Comparison of ENCODE assay signal across 23 cellular contexts in the genomic region with DNA sequence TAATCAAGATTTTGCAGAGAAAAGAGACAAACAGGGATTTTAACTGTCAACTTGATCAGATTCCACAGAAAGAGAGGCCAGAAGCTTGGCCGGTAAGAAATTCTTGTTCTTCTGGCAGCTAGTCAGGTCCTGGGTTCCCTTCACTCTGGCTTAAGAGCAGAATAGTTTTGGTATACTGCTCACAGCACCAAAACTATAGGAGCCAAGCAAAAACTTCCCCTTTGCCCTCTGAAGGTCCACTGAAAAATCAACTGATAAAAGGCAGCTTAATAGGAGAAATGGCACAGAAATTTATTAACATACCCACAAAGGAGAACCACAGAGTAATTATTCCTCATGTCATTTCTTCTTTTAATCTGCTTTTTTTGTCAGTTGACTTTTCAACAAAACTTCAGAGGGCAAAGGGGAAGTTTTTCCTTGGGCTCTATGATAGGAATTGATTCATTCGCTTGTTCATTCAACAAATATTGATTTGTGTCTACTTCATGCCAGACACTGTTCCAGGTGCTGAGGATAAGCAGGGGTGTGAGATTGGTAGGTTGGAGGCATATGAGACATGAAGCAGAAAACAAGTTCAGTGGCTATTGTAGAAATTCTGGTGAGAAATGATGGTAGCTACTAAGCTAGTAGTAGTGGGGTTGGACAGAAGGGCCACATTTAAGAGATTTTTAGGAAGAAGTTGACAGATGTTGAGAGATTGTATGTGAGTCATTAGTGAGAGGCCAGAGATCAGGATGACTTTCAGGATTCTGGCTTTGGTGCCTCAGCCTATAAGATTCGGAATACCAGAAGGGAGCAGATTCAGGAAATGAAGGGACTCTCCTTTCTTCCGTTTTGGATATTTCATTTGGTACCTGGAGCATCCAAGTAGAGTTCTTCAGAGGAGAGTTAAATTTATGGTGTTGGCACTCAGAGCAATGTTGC.
"Had no signal": no experiment of that assay in that cellular context is flagged by ENCODE, and none has a peak within 500 bp of the region (broad histone marks: within the 10 kb centered on the region; RNA-seq: fewer than 3 reads in every experiment).

No MANE protein-coding gene starts in this region.

- H3K4me1 Mint-ChIP-seq: activated CD4-positive, alpha-beta T cell treated with anti-CD3 and anti-CD28 coated beads, Interleukin-2, amount 10 ng/mL, durations not matched to agents 7 days and 5 days; activated naive CD8-positive, alpha-beta T cell treated with anti-CD3 and anti-CD28 coated beads, Interleukin-2, amount 50 U/mL, for 24 hours; T-cell had no signal

- H3K4me3 ChIP-seq: ascending aorta, body of pancreas had no signal

- DNase-seq: activated CD4-positive, alpha-beta memory T cell treated with anti-CD3 and anti-CD28 coated beads for 36 hours; activated CD4-positive, alpha-beta T cell treated with anti-CD3 and anti-CD28 coated beads, Interleukin-2, amount 10 ng/mL, durations not matched to agents 7 days and 5 days; activated CD4-positive, CD25-positive, alpha-beta regulatory T cell; activated CD8-positive, alpha-beta memory T cell treated with anti-CD3 and anti-CD28 coated beads, Interleukin-2, amount 50 U/mL, for 4 hours; activated naive CD8-positive, alpha-beta T cell treated with anti-CD3 and anti-CD28 coated beads, Interleukin-2, amount 50 U/mL, for 24 hours; amniotic stem cell; body of pancreas; central memory CD4-positive, alpha-beta T cell; KG1; NCI-H1048; NCI-H146; NCI-H187 treated with DMSO at 0.1 percent for 48 hours; NCI-H2081 treated with DMSO at 0.1 percent for 48 hours; NCI-H446; NCI-H526; NCI-H774; NK-92 treated with Interleukin-12 subunit alpha and Interleukin-12 subunit beta, amount 100 ng/mL, for 24 hours; SIG-M5; T-cell had no signal

- H3K4me1 ChIP-seq: ascending aorta, body of pancreas had no signal

- H3K9me3 Mint-ChIP-seq: activated CD4-positive, alpha-beta memory T cell treated with anti-CD3 and anti-CD28 coated beads for 36 hours; activated CD4-positive, alpha-beta T cell treated with anti-CD3 and anti-CD28 coated beads, Interleukin-2, amount 10 ng/mL, durations not matched to agents 7 days and 5 days; activated naive CD4-positive, alpha-beta T cell treated with anti-CD3 and anti-CD28 coated beads, Interleukin-2, amount 50 U/mL, for 72 hours; activated naive CD8-positive, alpha-beta T cell treated with anti-CD3 and anti-CD28 coated beads, Interleukin-2, amount 50 U/mL, for 24 hours; T-cell had no signal

- ATAC-seq: activated naive CD4-positive, alpha-beta T cell treated with anti-CD3 and anti-CD28 coated beads, Interleukin-2, amount 50 U/mL, for 72 hours; activated naive CD8-positive, alpha-beta T cell treated with anti-CD3 and anti-CD28 coated beads, Interleukin-2, amount 50 U/mL, for 24 hours; body of pancreas; T-cell had no signal

- H3K27ac Mint-ChIP-seq: activated CD4-positive, alpha-beta memory T cell treated with anti-CD3 and anti-CD28 coated beads for 36 hours; activated CD4-positive, alpha-beta T cell treated with anti-CD3 and anti-CD28 coated beads, Interleukin-2, amount 10 ng/mL, durations not matched to agents 7 days and 5 days; activated naive CD4-positive, alpha-beta T cell treated with anti-CD3 and anti-CD28 coated beads, Interleukin-2, amount 50 U/mL, for 72 hours; activated naive CD8-positive, alpha-beta T cell treated with anti-CD3 and anti-CD28 coated beads, Interleukin-2, amount 50 U/mL, for 24 hours; T-cell had no signal

- FAIRE-seq: bronchial epithelial cell had no signal

- H3K27me3 Mint-ChIP-seq: activated CD4-positive, alpha-beta memory T cell treated with anti-CD3 and anti-CD28 coated beads for 36 hours; activated CD4-positive, alpha-beta T cell treated with anti-CD3 and anti-CD28 coated beads, Interleukin-2, amount 10 ng/mL, durations not matched to agents 7 days and 5 days; activated naive CD8-positive, alpha-beta T cell treated with anti-CD3 and anti-CD28 coated beads, Interleukin-2, amount 50 U/mL, for 24 hours; T-cell had no signal

- H3K27ac ChIP-seq: ascending aorta, body of pancreas, VCaP had no signal

- H3K36me3 Mint-ChIP-seq: activated naive CD4-positive, alpha-beta T cell treated with anti-CD3 and anti-CD28 coated beads, Interleukin-2, amount 50 U/mL, for 72 hours had no signal

- H3K9me3 ChIP-seq: ascending aorta, body of pancreas had no signal

- H3K27me3 ChIP-seq: ascending aorta, body of pancreas had no signal

- H3K4me3 Mint-ChIP-seq: activated CD4-positive, alpha-beta memory T cell treated with anti-CD3 and anti-CD28 coated beads for 36 hours; activated CD4-positive, alpha-beta T cell treated with anti-CD3 and anti-CD28 coated beads, Interleukin-2, amount 10 ng/mL, durations not matched to agents 7 days and 5 days; activated naive CD8-positive, alpha-beta T cell treated with anti-CD3 and anti-CD28 coated beads, Interleukin-2, amount 50 U/mL, for 24 hours; T-cell had no signal
